ENCODE assay signal across 10 cellular contexts in genomic region chr5:179817071-179817840, GRCh38. TPM values are rescaled to one million over a fixed set of nuclear protein-coding genes. Genes with fewer than 3 reads are reported as not detected.
A peak's percentile ranks its signal among the peaks of the same experiment; 100 is the strongest.
DNase-seq lines count a peak whose midpoint lies in the region; ATAC-seq and TF ChIP-seq lines count a peak whose summit lies in the region.
"Had no signal": no experiment of that assay in that cellular context is flagged by ENCODE, and none has a peak within 500 bp of the region (broad histone marks: within the 10 kb centered on the region; RNA-seq: fewer than 3 reads in every experiment).

No MANE protein-coding gene starts in this region.

- H3K4me1 Mint-ChIP-seq in natural killer cell treated with Interleukin-12 subunit alpha and Interleukin-12 subunit beta and Interleukin-15 and Interleukin-18, amount 100 ng/mL, for 72 hours (ENCODE audit: low read depth in 2 of 2), result peaks cover 30 to 31% of the 10 kb centered on the region in 2 donors

- peak overlapping the region; percentile 87 to 96 for H3K27ac Mint-ChIP-seq in natural killer cell treated with Interleukin-12 subunit alpha and Interleukin-12 subunit beta and Interleukin-15 and Interleukin-18, amount 100 ng/mL, for 72 hours

- peaks cover 4% of the 10 kb centered on the region; the same call in 1 of the 2 replicates for H3K79me2 ChIP-seq in OCI-LY1 (ENCODE audit: insufficient read depth, low read length)

- peaks cover 7% of the 10 kb centered on the region for H3K36me3 ChIP-seq in OCI-LY1 (ENCODE audit: insufficient read depth, low read length)

- H3K27me3 ChIP-seq in OCI-LY1 (ENCODE audit: insufficient read depth, low read length), result no peaks in the 10 kb centered on the region

- no peak overlapping the region for H3K27ac ChIP-seq in OCI-LY1 (ENCODE audit: low read depth, low read length, poor library complexity, severe bottlenecking)

- no peak overlapping the region for H3K9ac ChIP-seq in OCI-LY1 (ENCODE audit: low read length)

- no peaks in the 10 kb centered on the region for H3K9me2 ChIP-seq in OCI-LY1 (ENCODE audit: low read depth, low read length)

- H3K4me3 ChIP-seq in AG04449 (ENCODE audit: low read depth, low read length), result peak overlapping the region; percentile 42
- H3K4me3 ChIP-seq in OCI-LY1 (ENCODE audit: low read depth, low read length, poor library complexity, severe bottlenecking), result peak overlapping the region; percentile 23

- H3K27me3 Mint-ChIP-seq in natural killer cell treated with Interleukin-12 subunit alpha and Interleukin-12 subunit beta and Interleukin-15 and Interleukin-18, amount 100 ng/mL, for 72 hours, result no peaks in the 10 kb centered on the region

- DNase-seq in AG04449 (ENCODE audit: low read depth, low spot score), result no peak
- peak; percentile 40 to 55 for DNase-seq in erythroblast (lab: John Stamatoyannopoulos, UW)
- DNase-seq in natural killer cell treated with Interleukin-12 subunit alpha and Interleukin-12 subunit beta and Interleukin-15 and Interleukin-18, amount 100 ng/mL, for 72 hours (ENCODE audit: low spot score), result no peak
- no peak for DNase-seq in NCI-H2081 treated with DMSO at 0.1 percent for 48 hours (lab: John Stamatoyannopoulos, UW)
- no peak for DNase-seq in NCI-H1092 treated with DMSO at 0.1 percent for 48 hours (lab: John Stamatoyannopoulos, UW)
- DNase-seq in SHP77 (lab: John Stamatoyannopoulos, UW), result no peak
- DNase-seq: effector CD4-positive, alpha-beta T cell; SHP77 treated with DMSO at 0.1 percent for 48 hours had no signal

- peak overlapping the region; percentile 75 for H3K4me3 Mint-ChIP-seq in natural killer cell treated with Interleukin-12 subunit alpha and Interleukin-12 subunit beta and Interleukin-15 and Interleukin-18, amount 100 ng/mL, for 72 hours

- TF ChIP-seq CTCF in AG04449 (IDR thresholded peaks at IDR 0.05; ENCODE audit: insufficient read depth, low read length, missing control alignments), result no peak
- no peak for TF ChIP-seq CTCF in OCI-LY1 (IDR thresholded peaks at IDR 0.05; ENCODE audit: low read length)

- no peaks in the 10 kb centered on the region for H3F3A ChIP-seq in OCI-LY1 (ENCODE audit: insufficient read depth, low read length)

- no peak overlapping the region for H2AFZ ChIP-seq in OCI-LY1 (ENCODE audit: low read length)

- H4K20me1 ChIP-seq in OCI-LY1 (ENCODE audit: insufficient read depth, low read length), result no peaks in the 10 kb centered on the region

- peak overlapping the region; percentile 31; the same call in 1 of the 2 replicates for H3K4me2 ChIP-seq in OCI-LY1 (ENCODE audit: low read length)

- CTCF ChIA-PET in AG04449 (lab: Yijun Ruan, JAX), result interaction anchor here (0.8 to 2.5 kb wide), 2 partner anchors 20 to 21 kb away, joined by 3 to 8 read pairs; no protein-coding TSS in a partner anchor

- peaks cover 6% of the 10 kb centered on the region for H3K36me3 Mint-ChIP-seq in natural killer cell treated with Interleukin-12 subunit alpha and Interleukin-12 subunit beta and Interleukin-15 and Interleukin-18, amount 100 ng/mL, for 72 hours

- no peaks in the 10 kb centered on the region for H3K9me3 ChIP-seq in OCI-LY1 (ENCODE audit: low read length)

- no peaks in the 10 kb centered on the region for H3K9me3 Mint-ChIP-seq in natural killer cell treated with Interleukin-12 subunit alpha and Interleukin-12 subunit beta and Interleukin-15 and Interleukin-18, amount 100 ng/mL, for 72 hours

- H3K4me1 ChIP-seq in OCI-LY1 (ENCODE audit: insufficient read depth, low read length, severe bottlenecking), result peaks cover 39% of the 10 kb centered on the region

- no peak for ATAC-seq in natural killer cell treated with Interleukin-12 subunit alpha and Interleukin-12 subunit beta and Interleukin-15 and Interleukin-18, amount 100 ng/mL, for 72 hours
- no peak for ATAC-seq in HG02981 (IDR thresholded peaks at IDR 0.05; ENCODE audit: unreplicated experiment)

- POLR2A ChIA-PET in AG04449 (lab: Yijun Ruan, JAX), result no interaction called here

- no peak for TF ChIP-seq POLR2A in erythroblast (IDR thresholded peaks at IDR 0.05; ENCODE audit: low read length)

RNA-seq across cellular contexts. Expression of gene SQSTM1, which starts 3.4 kb away (rescaled TPM):
- 100 to 1,000 TPM; 218 to 332 TPM for total RNA-seq in natural killer cell treated with Interleukin-12 subunit alpha and Interleukin-12 subunit beta and Interleukin-15 and Interleukin-18, amount 100 ng/mL, for 72 hours

RNA-seq across cellular contexts. Expression of gene MGAT4B, which starts 10.6 kb away (rescaled TPM):
- total RNA-seq in natural killer cell treated with Interleukin-12 subunit alpha and Interleukin-12 subunit beta and Interleukin-15 and Interleukin-18, amount 100 ng/mL, for 72 hours, result 100 to 1,000 TPM in 1 of 2 donors, 10 to 100 TPM in 1; 73.2 to 105 TPM

RNA-seq across cellular contexts. Expression of gene LTC4S, which starts 23.5 kb away (rescaled TPM):
- 1 to 10 TPM; 2.9 to 4.0 TPM for total RNA-seq in natural killer cell treated with Interleukin-12 subunit alpha and Interleukin-12 subunit beta and Interleukin-15 and Interleukin-18, amount 100 ng/mL, for 72 hours

RNA-seq across cellular contexts. Expression of gene MRNIP, which starts 41.4 kb away (rescaled TPM):
- 10 to 100 TPM; 15.9 to 25.2 TPM for total RNA-seq in natural killer cell treated with Interleukin-12 subunit alpha and Interleukin-12 subunit beta and Interleukin-15 and Interleukin-18, amount 100 ng/mL, for 72 hours

Comparison
In these comparisons a context has a peak if more than half of its experiments do, and no peak if none do; other contexts are left out.
1. DNase-seq: peak in erythroblast (2 of 2); none in AG04449 (single experiment), natural killer cell treated with Interleukin-12 subunit alpha and Interleukin-12 subunit beta and Interleukin-15 and Interleukin-18, amount 100 ng/mL, for 72 hours (single experiment), NCI-H2081 treated with DMSO at 0.1 percent for 48 hours (single experiment), NCI-H1092 treated with DMSO at 0.1 percent for 48 hours (single experiment) and SHP77 (0 of 2).